In the genomic region with DNA sequence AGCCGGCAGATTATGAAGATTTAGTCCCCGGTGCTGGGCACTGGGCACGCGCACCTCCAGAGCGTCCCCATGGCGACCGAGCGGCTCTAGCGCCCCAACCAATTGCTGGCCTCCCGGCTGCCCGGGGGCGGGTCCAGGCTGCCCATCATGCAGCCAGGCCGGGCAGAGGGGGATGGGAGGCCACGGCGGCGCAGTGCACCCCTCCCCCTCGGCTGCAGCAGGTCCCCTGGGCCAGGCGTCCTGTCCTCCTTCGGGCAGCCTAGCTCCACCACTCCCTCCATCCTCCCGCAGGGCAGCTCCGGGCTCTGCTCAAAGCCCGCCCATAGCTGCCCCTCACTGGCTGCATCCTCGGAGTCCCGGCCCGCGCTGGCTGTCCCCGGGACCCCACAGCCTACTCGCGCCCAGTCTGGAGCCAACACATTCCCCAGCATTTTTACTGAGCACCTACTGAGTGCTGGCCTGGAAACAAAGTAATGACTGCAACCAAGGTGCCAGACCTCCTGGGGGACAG, we compare ENCODE assay signal across 8 cellular contexts.
DNase-seq lines count a peak whose midpoint lies in the region; ATAC-seq and TF ChIP-seq lines count a peak whose summit lies in the region.

No MANE protein-coding gene starts in this region.

- CTCF ChIA-PET in activated CD4-positive, alpha-beta T cell treated with anti-CD3 and anti-CD28 coated beads, Interleukin-2, amount 10 ng/mL, durations not matched to agents 7 days and 5 days (lab: Charles Lee), result interaction anchor here (0.8 to 1.3 kb wide), 4 partner anchors 9 to 67 kb away, joined by 3 to 4 read pairs (median 4); no protein-coding TSS in a partner anchor
- CTCF ChIA-PET in activated CD4-positive, alpha-beta memory T cell treated with anti-CD3 and anti-CD28 coated beads, Interleukin-2, amount 10 ng/mL, durations not matched to agents 7 days and 5 days (lab: Charles Lee), result no interaction called here

- H3K27ac Mint-ChIP-seq in activated CD4-positive, alpha-beta T cell treated with anti-CD3 and anti-CD28 coated beads, Interleukin-2, amount 10 ng/mL, durations not matched to agents 7 days and 5 days, result peak overlapping the region; percentile 36
- no peak overlapping the region for H3K27ac Mint-ChIP-seq in activated CD4-positive, alpha-beta memory T cell treated with anti-CD3 and anti-CD28 coated beads, Interleukin-2, amount 10 ng/mL, durations not matched to agents 7 days and 5 days

- no peak for TF ChIP-seq POLR2A in upper lobe of left lung (IDR thresholded peaks at IDR 0.05)

- ATAC-seq in upper lobe of left lung (ENCODE audit: low FRiP score in 2 of 2), result peak in 1 of 2 donors; percentile 65

- H3K27me3 Mint-ChIP-seq in activated CD4-positive, alpha-beta T cell treated with anti-CD3 and anti-CD28 coated beads, Interleukin-2, amount 10 ng/mL, durations not matched to agents 7 days and 5 days, result no peaks in the 10 kb centered on the region
- H3K27me3 Mint-ChIP-seq in activated CD4-positive, alpha-beta memory T cell treated with anti-CD3 and anti-CD28 coated beads, Interleukin-2, amount 10 ng/mL, durations not matched to agents 7 days and 5 days, result no peaks in the 10 kb centered on the region

- H3K9me3 ChIP-seq in ectodermal cell (ENCODE audit: control insufficient read depth, low read length), result no peaks in the 10 kb centered on the region
- H3K9me3 ChIP-seq in upper lobe of left lung, result no peaks in the 10 kb centered on the region

- H3K4me1 ChIP-seq in ectodermal cell (ENCODE audit: control insufficient read depth, insufficient read depth, low read length), result peaks cover 27% of the 10 kb centered on the region
- H3K4me1 ChIP-seq in upper lobe of left lung, result peaks cover 16 to 26% (median 20%) of the 10 kb centered on the region in 4 donors

- no peak for TF ChIP-seq EP300 in upper lobe of left lung (IDR thresholded peaks at IDR 0.05)

- no peak for DNase-seq in activated CD4-positive, alpha-beta T cell treated with anti-CD3 and anti-CD28 coated beads, Interleukin-2, amount 10 ng/mL, durations not matched to agents 7 days and 5 days
- DNase-seq in activated CD4-positive, alpha-beta T cell treated with anti-CD3 and anti-CD28 coated beads, Interleukin-2, amount 50 U/mL, for 1 hour, result no peak
- DNase-seq in NCI-H774 (lab: John Stamatoyannopoulos, UW) (peak; percentile 49), medulla oblongata (ENCODE audit: extremely low spot score) (peak; percentile 84), upper lobe of left lung (peak in 1 of 2 donors; percentile 89), NCI-H446 (lab: John Stamatoyannopoulos, UW) (no peak)
- no peak for DNase-seq in activated CD4-positive, alpha-beta memory T cell treated with anti-CD3 and anti-CD28 coated beads, Interleukin-2, amount 10 ng/mL, durations not matched to agents 7 days and 5 days

- H3K4me3 ChIP-seq in ectodermal cell (ENCODE audit: insufficient read depth, low read depth, low read length) (peak overlapping the region; percentile 39), upper lobe of left lung (peak overlapping the region in 3 of 4 donors; percentile 36 to 48 (median 48))

- H3K9me3 Mint-ChIP-seq in activated CD4-positive, alpha-beta T cell treated with anti-CD3 and anti-CD28 coated beads, Interleukin-2, amount 10 ng/mL, durations not matched to agents 7 days and 5 days, result no peaks in the 10 kb centered on the region
- no peaks in the 10 kb centered on the region for H3K9me3 Mint-ChIP-seq in activated CD4-positive, alpha-beta memory T cell treated with anti-CD3 and anti-CD28 coated beads, Interleukin-2, amount 10 ng/mL, durations not matched to agents 7 days and 5 days

- POLR2A ChIA-PET in activated CD4-positive, alpha-beta T cell treated with anti-CD3 and anti-CD28 coated beads, Interleukin-2, amount 10 ng/mL, durations not matched to agents 7 days and 5 days (lab: Charles Lee), result no interaction called here
- POLR2A ChIA-PET in activated CD4-positive, alpha-beta memory T cell treated with anti-CD3 and anti-CD28 coated beads, Interleukin-2, amount 10 ng/mL, durations not matched to agents 7 days and 5 days (lab: Charles Lee), result no interaction called here

- H3K36me3 ChIP-seq in ectodermal cell (ENCODE audit: control insufficient read depth, insufficient read depth, low read length), result peaks cover 7% of the 10 kb centered on the region
- peaks cover 9 to 41% (median 28%) of the 10 kb centered on the region in 4 donors for H3K36me3 ChIP-seq in upper lobe of left lung

- no peaks in the 10 kb centered on the region for H3K36me3 Mint-ChIP-seq in activated CD4-positive, alpha-beta T cell treated with anti-CD3 and anti-CD28 coated beads, Interleukin-2, amount 10 ng/mL, durations not matched to agents 7 days and 5 days (ENCODE audit: low read depth)
- H3K36me3 Mint-ChIP-seq in activated CD4-positive, alpha-beta memory T cell treated with anti-CD3 and anti-CD28 coated beads, Interleukin-2, amount 10 ng/mL, durations not matched to agents 7 days and 5 days (ENCODE audit: low read depth), result no peaks in the 10 kb centered on the region

- no peak for TF ChIP-seq CTCF in upper lobe of left lung (IDR thresholded peaks at IDR 0.05)

- no peaks in the 10 kb centered on the region for H3K27me3 ChIP-seq in ectodermal cell (ENCODE audit: control insufficient read depth, insufficient read depth, low read length, poor library complexity, severe bottlenecking)
- H3K27me3 ChIP-seq in upper lobe of left lung, result no peaks in the 10 kb centered on the region

- H3K4me3 Mint-ChIP-seq in activated CD4-positive, alpha-beta T cell treated with anti-CD3 and anti-CD28 coated beads, Interleukin-2, amount 10 ng/mL, durations not matched to agents 7 days and 5 days, result no peak overlapping the region
- no peak overlapping the region for H3K4me3 Mint-ChIP-seq in activated CD4-positive, alpha-beta memory T cell treated with anti-CD3 and anti-CD28 coated beads, Interleukin-2, amount 10 ng/mL, durations not matched to agents 7 days and 5 days

- peak overlapping the region; percentile 97 for H3K27ac ChIP-seq in ectodermal cell (ENCODE audit: insufficient read depth, low read depth, low read length, poor library complexity, severe bottlenecking)
- peak overlapping the region in 2 of 4 donors; percentile 59 to 65 for H3K27ac ChIP-seq in upper lobe of left lung

- no peaks in the 10 kb centered on the region for H3K4me1 Mint-ChIP-seq in activated CD4-positive, alpha-beta T cell treated with anti-CD3 and anti-CD28 coated beads, Interleukin-2, amount 10 ng/mL, durations not matched to agents 7 days and 5 days
- no peaks in the 10 kb centered on the region for H3K4me1 Mint-ChIP-seq in activated CD4-positive, alpha-beta memory T cell treated with anti-CD3 and anti-CD28 coated beads, Interleukin-2, amount 10 ng/mL, durations not matched to agents 7 days and 5 days

- 2 to 3% methylated on average over 29 of the region's 29 CpGs for WGBS in ectodermal cell, 2 experiments
- 30 to 33% methylated on average over 8 to 17 of the region's 29 CpGs for WGBS in upper lobe of left lung, 2 donors

Comparison
In these comparisons a context has a peak if more than half of its experiments do, and no peak if none do; other contexts are left out.
1. DNase-seq: peak in NCI-H774 (single experiment) and medulla oblongata (single experiment); none in activated CD4-positive, alpha-beta T cell treated with anti-CD3 and anti-CD28 coated beads, Interleukin-2, amount 10 ng/mL, durations not matched to agents 7 days and 5 days (single experiment), activated CD4-positive, alpha-beta T cell treated with anti-CD3 and anti-CD28 coated beads, Interleukin-2, amount 50 U/mL, for 1 hour (single experiment), activated CD4-positive, alpha-beta memory T cell treated with anti-CD3 and anti-CD28 coated beads, Interleukin-2, amount 10 ng/mL, durations not matched to agents 7 days and 5 days (single experiment) and NCI-H446 (0 of 2).